Comparison of ENCODE assay signal across 20 cellular contexts in the genomic region with DNA sequence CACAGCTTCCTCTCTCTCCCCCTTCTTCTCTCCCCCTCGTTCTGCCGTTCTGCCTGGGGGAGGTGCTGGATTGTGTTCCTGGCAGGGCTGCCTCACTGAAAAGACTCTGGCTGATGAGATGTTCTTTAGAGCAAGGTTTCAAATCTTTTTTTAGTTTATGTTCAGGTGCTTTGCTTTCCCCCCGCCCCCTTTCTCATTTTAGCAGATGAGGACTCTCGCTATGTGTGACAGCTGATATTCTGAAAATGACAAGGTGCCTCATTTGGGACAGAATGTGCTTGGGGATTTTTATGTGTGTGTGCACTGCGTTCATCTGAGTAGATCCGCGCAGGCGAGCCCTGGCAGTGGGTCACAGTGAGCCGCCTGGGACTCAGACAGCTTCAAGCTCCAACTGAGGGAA.
"Had no signal": no experiment of that assay in that cellular context is flagged by ENCODE, and none has a peak within 500 bp of the region (broad histone marks: within the 10 kb centered on the region; RNA-seq: fewer than 3 reads in every experiment).

No MANE protein-coding gene starts in this region.

- H3K4me3 ChIP-seq: esophagus squamous epithelium, gastroesophageal sphincter, prostate gland, sigmoid colon, skin epidermis, stomach, thoracic aorta, transverse colon had no signal

- H3K36me3 Mint-ChIP-seq: naive thymus-derived CD4-positive, alpha-beta T cell had no signal

- H3K9ac ChIP-seq: parathyroid adenoma had no signal

- H3K27ac ChIP-seq: epithelial cell of prostate, esophagus squamous epithelium, gastroesophageal sphincter, parathyroid adenoma, prostate gland, sigmoid colon, skin epidermis, stomach, thoracic aorta, transverse colon had no signal

- H2AFZ ChIP-seq: parathyroid adenoma had no signal

- ATAC-seq: effector memory CD8-positive, alpha-beta T cell; gastroesophageal sphincter; naive thymus-derived CD4-positive, alpha-beta T cell had no signal

- H3K36me3 ChIP-seq: esophagus squamous epithelium, gastroesophageal sphincter, prostate gland, sigmoid colon, stomach, thoracic aorta, transverse colon had no signal

- H3K4me3 Mint-ChIP-seq: dendritic cell treated with granulocyte-macrophage colony-stimulating factor and Interleukin-4, amounts not matched to agents 40 ng/mL and 50 ng/mL, for 4 days; effector memory CD8-positive, alpha-beta T cell; naive thymus-derived CD4-positive, alpha-beta T cell had no signal

- DNase-seq: effector memory CD8-positive, alpha-beta T cell; esophagus squamous epithelium; foreskin fibroblast; glutamatergic neuron; kidney; left cardiac atrium; mammary epithelial cell; naive thymus-derived CD4-positive, alpha-beta T cell; sigmoid colon; stimulated activated CD4-positive, alpha-beta T cell treated with anti-CD3 and anti-CD28 coated beads, Interleukin-2, amount 100 ng/mL, for 24 hours; stimulated activated naive CD4-positive, alpha-beta T cell; stomach; transverse colon had no signal

- H3K9me3 Mint-ChIP-seq: dendritic cell treated with granulocyte-macrophage colony-stimulating factor and Interleukin-4, amounts not matched to agents 40 ng/mL and 50 ng/mL, for 4 days; effector memory CD8-positive, alpha-beta T cell had no signal

- H3K27ac Mint-ChIP-seq: dendritic cell treated with granulocyte-macrophage colony-stimulating factor and Interleukin-4, amounts not matched to agents 40 ng/mL and 50 ng/mL, for 4 days; effector memory CD8-positive, alpha-beta T cell had no signal

- H3K4me1 Mint-ChIP-seq: naive thymus-derived CD4-positive, alpha-beta T cell had no signal

- H3K27me3 Mint-ChIP-seq: dendritic cell treated with granulocyte-macrophage colony-stimulating factor and Interleukin-4, amounts not matched to agents 40 ng/mL and 50 ng/mL, for 4 days had no signal

- H3K27me3 ChIP-seq: stomach, transverse colon had no signal

- H3K9me3 ChIP-seq: esophagus squamous epithelium, gastroesophageal sphincter, prostate gland, sigmoid colon, stomach, thoracic aorta, transverse colon had no signal

- H3K4me1 ChIP-seq: esophagus squamous epithelium, gastroesophageal sphincter, prostate gland, sigmoid colon, transverse colon had no signal
